18 cellular contexts compared by ENCODE assay signal in genomic region chr9:97682242-97682641, GRCh38.
"Had no signal": no experiment of that assay in that cellular context is flagged by ENCODE, and none has a peak within 500 bp of the region (broad histone marks: within the 10 kb centered on the region; RNA-seq: fewer than 3 reads in every experiment).

No MANE protein-coding gene starts in this region.

- H3K4me3 ChIP-seq: adrenal gland, coronary artery, esophagus muscularis mucosa, psoas muscle, right lobe of liver, smooth muscle cell had no signal

- H3K4me1 ChIP-seq: esophagus muscularis mucosa, psoas muscle, right lobe of liver had no signal

- H3K9me3 Mint-ChIP-seq: activated CD4-positive, alpha-beta memory T cell treated with anti-CD3 and anti-CD28 coated beads for 36 hours; activated naive CD4-positive, alpha-beta T cell treated with anti-CD3 and anti-CD28 coated beads for 36 hours; activated T-helper 1 cell treated with anti-CD3 and anti-CD28 coated beads, Interleukin-12 subunit alpha, Interleukin-12 subunit beta, Interleukin-2, Interleukin-4 antibody, amounts not matched to agents 30 ng/mL and 10 ng/mL and 1 ng/mL, durations not matched to agents 14 hours and 24 hours and 36 hours; neural crest cell; stimulated activated naive CD8-positive, alpha-beta T cell treated with anti-CD3 and anti-CD28 coated beads, Interleukin-15, amount 100 ng/mL, for 72 hours; type B pancreatic cell had no signal

- ATAC-seq: left lobe of liver; psoas muscle; right lobe of liver; stimulated activated naive CD8-positive, alpha-beta T cell treated with anti-CD3 and anti-CD28 coated beads, Interleukin-15, amount 100 ng/mL, for 72 hours had no signal

- H3K27me3 Mint-ChIP-seq: activated CD4-positive, alpha-beta memory T cell treated with anti-CD3 and anti-CD28 coated beads for 36 hours; stimulated activated naive CD8-positive, alpha-beta T cell treated with anti-CD3 and anti-CD28 coated beads, Interleukin-15, amount 100 ng/mL, for 72 hours; type B pancreatic cell had no signal

- H3K9me3 ChIP-seq: adrenal gland, esophagus muscularis mucosa, psoas muscle, right lobe of liver had no signal

- H3K27ac Mint-ChIP-seq: activated CD4-positive, alpha-beta memory T cell treated with anti-CD3 and anti-CD28 coated beads for 36 hours; activated naive CD4-positive, alpha-beta T cell treated with anti-CD3 and anti-CD28 coated beads for 36 hours; activated T-helper 1 cell treated with anti-CD3 and anti-CD28 coated beads, Interleukin-12 subunit alpha, Interleukin-12 subunit beta, Interleukin-2, Interleukin-4 antibody, amounts not matched to agents 30 ng/mL and 10 ng/mL and 1 ng/mL, durations not matched to agents 14 hours and 24 hours and 36 hours; type B pancreatic cell had no signal

- H3K4me3 Mint-ChIP-seq: activated CD4-positive, alpha-beta memory T cell treated with anti-CD3 and anti-CD28 coated beads for 36 hours; activated naive CD4-positive, alpha-beta T cell treated with anti-CD3 and anti-CD28 coated beads for 36 hours; activated T-helper 1 cell treated with anti-CD3 and anti-CD28 coated beads, Interleukin-12 subunit alpha, Interleukin-12 subunit beta, Interleukin-2, Interleukin-4 antibody, amounts not matched to agents 30 ng/mL and 10 ng/mL and 1 ng/mL, durations not matched to agents 14 hours and 24 hours and 36 hours; neural crest cell; stimulated activated naive CD8-positive, alpha-beta T cell treated with anti-CD3 and anti-CD28 coated beads, Interleukin-15, amount 100 ng/mL, for 72 hours; type B pancreatic cell had no signal

- H3K27ac ChIP-seq: adrenal gland, coronary artery, esophagus muscularis mucosa, psoas muscle, right lobe of liver had no signal

- H3K27me3 ChIP-seq: adrenal gland, esophagus muscularis mucosa, right lobe of liver had no signal

- DNase-seq: activated CD4-positive, alpha-beta memory T cell treated with anti-CD3 and anti-CD28 coated beads for 36 hours; activated CD4-positive, alpha-beta T cell treated with anti-CD3 and anti-CD28 coated beads for 1 hour; activated naive CD4-positive, alpha-beta T cell treated with anti-CD3 and anti-CD28 coated beads for 36 hours; adrenal gland; psoas muscle; right lobe of liver; stimulated activated CD4-positive, alpha-beta T cell treated with anti-CD3 and anti-CD28 coated beads, Interleukin-4, amount 100 ng/mL, for 4 hours; stimulated activated CD8-positive, alpha-beta memory T cell treated with anti-CD3 and anti-CD28 coated beads, Interleukin-4, amount 100 ng/mL, for 48 hours; stimulated activated naive CD8-positive, alpha-beta T cell treated with anti-CD3 and anti-CD28 coated beads, Interleukin-15, amount 100 ng/mL, for 72 hours; T-helper 1 cell had no signal

- FAIRE-seq: islet of Langerhans had no signal
